Comparison of ENCODE assay signal across 18 cellular contexts in genomic region chr2:82013641-82014040, GRCh38.
DNase-seq lines count a peak whose midpoint lies in the region; ATAC-seq, FAIRE-seq and TF ChIP-seq lines count a peak whose summit lies in the region.
"Had no signal": no experiment of that assay in that cellular context is flagged by ENCODE, and none has a peak within 500 bp of the region (broad histone marks: within the 10 kb centered on the region; RNA-seq: fewer than 3 reads in every experiment).

No MANE protein-coding gene starts in this region.

- H3K4me2 ChIP-seq in GM23338 (peak overlapping the region; percentile 60), H1 (ENCODE audit: insufficient read depth in 1 of 2, low read depth in 2 of 2, low read length in 2 of 2) (peak overlapping the region; percentile 48 to 64), mesendoderm (ENCODE audit: low read length) (no peak overlapping the region)
- H3K4me2 ChIP-seq: KMS-11, PC-9 had no signal

- no peak overlapping the region for H3K23ac ChIP-seq in H1 (ENCODE audit: insufficient read length)
- H3K23ac ChIP-seq in mesendoderm (ENCODE audit: low read length) = no peak overlapping the region

- TF ChIP-seq EP300 in H1 (IDR thresholded peaks at IDR 0.05; ENCODE audit: borderline replicate concordance in 1 of 2, low read depth in 2 of 2, low read length in 2 of 2) = no peak

- H3K56ac ChIP-seq in H1 (replicated peaks; ENCODE audit: insufficient read length, low read depth, low read length) = no peak overlapping the region
- peak overlapping the region; percentile 82 for H3K56ac ChIP-seq in mesendoderm (ENCODE audit: low read length)

- H3K79me1 ChIP-seq in H1 (ENCODE audit: low read depth, low read length) = no peaks in the 10 kb centered on the region
- H3K79me1 ChIP-seq in mesendoderm (ENCODE audit: low read length) = no peaks in the 10 kb centered on the region

- H3K27me3 Mint-ChIP-seq in GM23338 (ENCODE audit: insufficient read depth, low read depth, poor library complexity) (no peaks in the 10 kb centered on the region), mesothelial cell of epicardium (ENCODE audit: low read depth) (no peaks in the 10 kb centered on the region)
- H3K27me3 Mint-ChIP-seq: B cell; CD4-positive, alpha-beta T cell had no signal

- no peak overlapping the region for H2BK15ac ChIP-seq in H1 (ENCODE audit: low read length)
- peak overlapping the region; percentile 99 for H2BK15ac ChIP-seq in mesendoderm (replicated peaks; ENCODE audit: low read depth)

- H2BK5ac ChIP-seq in H1 (ENCODE audit: low read depth, low read length) (no peak overlapping the region), mesendoderm (ENCODE audit: low read length) (peak overlapping the region; percentile 89)

- H3K18ac ChIP-seq in H1 (ENCODE audit: extremely low read depth, low read length) = no peak overlapping the region
- peak overlapping the region; percentile 97 for H3K18ac ChIP-seq in mesendoderm (ENCODE audit: low read length)

- H3K27ac Mint-ChIP-seq in GM23338 = no peak overlapping the region
- H3K27ac Mint-ChIP-seq in mesothelial cell of epicardium = no peak overlapping the region
- H3K27ac Mint-ChIP-seq: B cell; CD4-positive, alpha-beta T cell had no signal

- no peak for TF ChIP-seq RAD21 in H1 (IDR thresholded peaks at IDR 0.05 in 1 of 2, conservative IDR thresholded peaks at IDR 0.05 in 1 of 2; ENCODE audit: low read depth in 2 of 2, low read length in 2 of 2)

- H3K27ac ChIP-seq in GM23338 (ENCODE audit: low read depth) = no peak overlapping the region
- peak overlapping the region; percentile 88; the same call in 1 of the 2 replicates for H3K27ac ChIP-seq in HUES6 (ENCODE audit: low read depth, low read length)
- no peak overlapping the region for H3K27ac ChIP-seq in H1 (ENCODE audit: low read depth, low read length)
- peak overlapping the region; percentile 75 for H3K27ac ChIP-seq in mesendoderm (ENCODE audit: low read depth, low read length)
- H3K27ac ChIP-seq: GM23248, KMS-11, PC-9 had no signal

- H4K5ac ChIP-seq in H1 (ENCODE audit: insufficient read length, low read depth, low read length) (no peak overlapping the region), mesendoderm (ENCODE audit: low read length) (no peak overlapping the region)

- H3K36me3 Mint-ChIP-seq in GM23338 (ENCODE audit: low read depth) (no peaks in the 10 kb centered on the region), mesothelial cell of epicardium (no peaks in the 10 kb centered on the region)

- peak; percentile 98 for ATAC-seq in GM23338
- no peak for ATAC-seq in HG03520 (IDR thresholded peaks at IDR 0.05; ENCODE audit: unreplicated experiment)

- peak overlapping the region; percentile 53; the same call in 1 of the 2 replicates for H2BK12ac ChIP-seq in H1 (ENCODE audit: low read depth, low read length)

- peak overlapping the region; percentile 91 for H3K9ac ChIP-seq in HUES6 (ENCODE audit: low read length)
- no peak overlapping the region for H3K9ac ChIP-seq in H1 (replicated peaks in 1 of 4; ENCODE audit: extremely low read depth in 1 of 4, low read depth in 3 of 4, low read length in 3 of 4)
- H3K9ac ChIP-seq in mesendoderm (ENCODE audit: low read length) = peak overlapping the region; percentile 63
- H3K9ac ChIP-seq: GM23248, KMS-11 had no signal

- POLR2A ChIA-PET in H1 (lab: Charles Lee; ENCODE audit: partially characterized antibody) = no interaction called here

- 25% methylated on average over 6 of the region's 6 CpGs; no CpG with 5 or more reads in 1 of the 2 experiments for WGBS in H1 (ENCODE audit: extremely low coverage in 1 of 2, insufficient coverage in 1 of 2, insufficient read length in 1 of 2, insufficient replicate concordance in 2 of 2, low coverage in 1 of 2, low lambda C conversion rate in 2 of 2, missing lambda C conversion rate in 1 of 2), 2 experiments
- WGBS in mesendoderm (ENCODE audit: extremely low coverage, insufficient coverage, low lambda C conversion rate) = no CpG with 5 or more reads among the region's 6 CpGs

- H3K23me2 ChIP-seq in H1 (ENCODE audit: low read depth, low read length) = no peaks in the 10 kb centered on the region; the same call in 1 of the 2 replicates

- H3K4me3 ChIP-seq in GM23338 (peak overlapping the region; percentile 25), HUES6 (ENCODE audit: low read depth, low read length) (peak overlapping the region; percentile 60), H1 (ENCODE audit: extremely low read depth in 1 of 4, insufficient read depth in 2 of 4, low read depth in 3 of 4, low read length in 4 of 4) (peak overlapping the region in 2 of 4 experiments; percentile 11 to 15; a peak in 2 of 8 replicates), mesendoderm (ENCODE audit: low read length) (peak overlapping the region; percentile 11), BE2C (ENCODE audit: low read depth, low read length) (no peak overlapping the region)
- H3K4me3 ChIP-seq: GM23248, PC-9 had no signal

- DNase-seq in GM23338 (ENCODE audit: low spot score) (peak; percentile 86), H1 (ENCODE audit: low read depth in 1 of 2, low spot score in 2 of 2) (peak; percentile 72 to 77), mesendoderm (peak; percentile 95), mesothelial cell of epicardium (ENCODE audit: low spot score in 2 of 2, unreplicated experiment in 2 of 2) (no peak), BE2C (no peak), RPMI8226 (no peak)
- DNase-seq: Calu3; CD4-positive, alpha-beta T cell; GM23248; NCI-H1092; NCI-H187 treated with DMSO at 0.1 percent for 48 hours; NCI-H526; PC-9; SW 1271 had no signal

- H3K4ac ChIP-seq in H1 (replicated peaks; ENCODE audit: insufficient read length, low read depth, low read length) (no peak overlapping the region), mesendoderm (ENCODE audit: low read depth, low read length) (peak overlapping the region; percentile 24)

- TF ChIP-seq CTCF in GM23338 (conservative IDR thresholded peaks at IDR 0.05; ENCODE audit: low read depth in 2 of 2) (no peak), H1 (IDR thresholded peaks at IDR 0.05; ENCODE audit: control extremely low read depth in 1 of 3, insufficient read depth in 1 of 3, low read depth in 1 of 3, low read length in 3 of 3) (no peak), mesothelial cell of epicardium (IDR thresholded peaks at IDR 0.05; ENCODE audit: unreplicated experiment) (no peak), BE2C (IDR thresholded peaks at IDR 0.05; ENCODE audit: low read depth, low read length) (no peak)

- H3K4me1 Mint-ChIP-seq in GM23338 (peaks cover 11% of the 10 kb centered on the region), mesothelial cell of epicardium (no peaks in the 10 kb centered on the region)
- H3K4me1 Mint-ChIP-seq: B cell had no signal

- H3K14ac ChIP-seq in H1 (ENCODE audit: insufficient read length) = no peak overlapping the region

- H3K9me3 Mint-ChIP-seq in GM23338 (peaks cover under 1% of the 10 kb centered on the region; the same call in 1 of the 3 replicates), mesothelial cell of epicardium (no peaks in the 10 kb centered on the region)

- H4K20me1 ChIP-seq in GM23338 (replicated peaks; ENCODE audit: insufficient read depth) (no peaks in the 10 kb centered on the region), H1 (replicated peaks in 1 of 2; ENCODE audit: control insufficient read depth in 1 of 2, insufficient read depth in 2 of 2, low read length in 2 of 2) (no peaks in the 10 kb centered on the region)

- H3K79me2 ChIP-seq in GM23338 (replicated peaks; ENCODE audit: insufficient read depth) (no peaks in the 10 kb centered on the region), H1 (ENCODE audit: control insufficient read depth in 1 of 2, insufficient read depth in 2 of 2, low read length in 2 of 2) (no peaks in the 10 kb centered on the region), mesendoderm (ENCODE audit: control insufficient read depth, insufficient read depth, low read length) (no peaks in the 10 kb centered on the region)

- H3K4me1 ChIP-seq in GM23338 (ENCODE audit: insufficient read depth) (peaks cover 13% of the 10 kb centered on the region), HUES6 (ENCODE audit: control insufficient read depth, insufficient read depth, low read length) (peaks cover 11% of the 10 kb centered on the region; the same call in 1 of the 2 replicates), H1 (replicated peaks in 1 of 4; ENCODE audit: control insufficient read depth in 3 of 4, insufficient read depth in 4 of 4, low read length in 3 of 4) (peaks cover 0 to 6% (median 1%) of the 10 kb centered on the region in 4 experiments; a peak in 3 of 7 replicates), mesendoderm (ENCODE audit: control insufficient read depth, low read depth, low read length) (no peaks in the 10 kb centered on the region), BE2C (no peaks in the 10 kb centered on the region)

- no peaks in the 10 kb centered on the region for H3K9me2 ChIP-seq in GM23338 (ENCODE audit: insufficient read depth)

- no peak overlapping the region for H2BK20ac ChIP-seq in H1 (ENCODE audit: low read length)

- H4K8ac ChIP-seq in H1 (ENCODE audit: extremely low read depth, insufficient read depth, low read length) (no peak overlapping the region), mesendoderm (ENCODE audit: low read depth, low read length) (no peak overlapping the region)

- peak; percentile 89 for FAIRE-seq in H1 (lab: Jason Lieb, UNC)

- H2AK5ac ChIP-seq in H1 (ENCODE audit: low read depth, low read length) (no peak overlapping the region), mesendoderm (ENCODE audit: low read length) (no peak overlapping the region)

- H3K27me3 ChIP-seq in GM23338 (ENCODE audit: insufficient read depth) = peaks cover 7% of the 10 kb centered on the region; the same call in 1 of the 2 replicates
- no peaks in the 10 kb centered on the region for H3K27me3 ChIP-seq in HUES6 (ENCODE audit: control insufficient read depth, insufficient read depth, low read length)
- no peaks in the 10 kb centered on the region; a peak in 2 of 7 replicates for H3K27me3 ChIP-seq in H1 (replicated peaks in 1 of 4; ENCODE audit: control insufficient read depth in 3 of 4, extremely low read depth in 1 of 4, insufficient read depth in 3 of 4, low read length in 3 of 4)
- H3K27me3 ChIP-seq in mesendoderm (ENCODE audit: insufficient read depth, low read length, poor library complexity) = no peaks in the 10 kb centered on the region
- no peaks in the 10 kb centered on the region for H3K27me3 ChIP-seq in BE2C

- CTCF ChIA-PET in H1 (lab: Charles Lee; ENCODE audit: partially characterized antibody) = no interaction called here

- H3K9me3 ChIP-seq in HUES6 (ENCODE audit: control insufficient read depth, insufficient read depth, low read depth, low read length) (0 out of 2 replicates have a peak, but pooled peaks cover 10% of the 10 kb centered on the region), H1 (ENCODE audit: insufficient read depth in 2 of 2, low read depth in 1 of 2, low read length in 1 of 2) (no peaks in the 10 kb centered on the region), BE2C (no peaks in the 10 kb centered on the region)

- H3K36me3 ChIP-seq in GM23338 (ENCODE audit: insufficient read depth) (no peaks in the 10 kb centered on the region), HUES6 (ENCODE audit: control insufficient read depth, insufficient read depth, low read length) (peaks cover 7% of the 10 kb centered on the region; the same call in 1 of the 2 replicates), H1 (ENCODE audit: control insufficient read depth in 2 of 4, insufficient read depth in 4 of 4, low read length in 3 of 4) (no peaks in the 10 kb centered on the region), mesendoderm (ENCODE audit: control insufficient read depth, insufficient read depth, low read length) (no peaks in the 10 kb centered on the region), BE2C (no peaks in the 10 kb centered on the region)

- no peaks in the 10 kb centered on the region for H3F3A ChIP-seq in GM23338 (replicated peaks; ENCODE audit: low read depth)

- no peak for TF ChIP-seq POLR2A in H1 (IDR thresholded peaks at IDR 0.05; ENCODE audit: control extremely low read depth in 1 of 2, low read depth in 2 of 2, low read length in 2 of 2)

- no peak overlapping the region for H2AFZ ChIP-seq in GM23338
- H2AFZ ChIP-seq in H1 (ENCODE audit: low read length) = no peak overlapping the region
- H2AFZ ChIP-seq: GM23248, PC-9 had no signal

- H3K4me3 Mint-ChIP-seq in GM23338 = peak overlapping the region; percentile 7; the same call in 1 of the 3 replicates
- H3K4me3 Mint-ChIP-seq in mesothelial cell of epicardium = no peak overlapping the region
- H3K4me3 Mint-ChIP-seq: B cell; CD4-positive, alpha-beta T cell had no signal

- no peak overlapping the region for H4K91ac ChIP-seq in H1 (replicated peaks; ENCODE audit: insufficient read length, low read length)

- no peak overlapping the region for H2BK120ac ChIP-seq in H1 (replicated peaks; ENCODE audit: low read depth, low read length)
- H2BK120ac ChIP-seq in mesendoderm (ENCODE audit: low read depth, low read length) = peak overlapping the region; percentile 78

Comparison
In these comparisons a context has a peak if more than half of its experiments do, and no peak if none do; other contexts are left out.
1. DNase-seq: peak in GM23338 (single experiment), H1 (2 of 2) and mesendoderm (single experiment); none in mesothelial cell of epicardium (0 of 2), BE2C (single experiment) and RPMI8226 (single experiment).
2. H3K27ac ChIP-seq: peak in HUES6 (single experiment) and mesendoderm (single experiment); none in GM23338 (single experiment) and H1 (single experiment).
3. H3K9ac ChIP-seq: peak in HUES6 (single experiment) and mesendoderm (single experiment); none in H1 (0 of 4).